ENCODE assay signal across 1 cellular context in the genomic region with DNA sequence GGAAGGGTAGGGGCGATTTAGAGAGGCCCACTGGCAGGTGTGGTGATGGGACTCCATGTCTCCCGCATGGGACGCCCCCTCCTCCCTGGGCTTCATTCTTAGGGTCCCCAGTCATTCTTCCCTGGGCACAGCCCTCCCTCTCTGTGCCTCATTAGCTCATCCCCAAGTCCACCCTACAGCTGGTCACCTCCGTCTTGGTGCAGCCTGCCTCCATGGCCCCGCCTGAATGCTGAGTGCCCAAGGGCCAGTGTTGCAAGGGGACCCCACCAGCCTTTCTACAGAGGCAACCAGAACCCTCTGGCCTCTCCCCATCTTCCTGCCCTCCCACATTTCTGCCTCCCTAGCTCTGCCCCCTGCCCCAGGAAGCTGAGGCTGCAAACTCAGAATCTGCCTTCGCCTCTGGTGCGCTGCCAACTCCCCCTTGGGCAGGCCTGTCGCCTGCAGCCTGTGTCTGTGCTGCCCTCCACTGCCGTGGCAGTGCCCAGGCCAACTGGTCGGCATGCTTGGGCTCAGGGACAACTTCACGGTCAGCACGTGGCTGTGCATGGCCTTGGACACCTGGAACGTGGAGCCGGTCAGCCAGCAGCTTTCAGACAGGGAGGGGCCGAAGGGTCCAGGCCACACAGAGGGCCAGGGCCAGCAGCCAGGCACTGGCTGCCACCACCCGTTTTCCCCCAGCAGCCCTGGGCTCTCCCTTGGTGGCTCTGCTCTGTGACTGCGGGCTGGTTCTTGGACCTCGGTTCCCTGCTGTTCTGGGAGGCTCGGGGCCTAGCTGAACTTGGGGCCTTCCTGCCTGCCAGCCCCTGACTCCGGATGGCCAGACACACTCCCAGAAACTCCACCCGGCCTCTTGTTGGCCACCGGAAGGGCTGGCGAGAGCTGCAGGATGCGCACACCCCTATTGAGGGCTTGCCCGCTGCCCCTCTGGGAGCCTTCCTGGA.
TF ChIP-seq lines count a peak whose summit lies in the region.

No MANE protein-coding gene starts in this region.

TF ChIP-seq in HepG2, 621 proteins besides CTCF, POLR2A, EP300 and RAD21 (continued from another document and continues in another):
- TF ChIP-seq, protein P1, sequence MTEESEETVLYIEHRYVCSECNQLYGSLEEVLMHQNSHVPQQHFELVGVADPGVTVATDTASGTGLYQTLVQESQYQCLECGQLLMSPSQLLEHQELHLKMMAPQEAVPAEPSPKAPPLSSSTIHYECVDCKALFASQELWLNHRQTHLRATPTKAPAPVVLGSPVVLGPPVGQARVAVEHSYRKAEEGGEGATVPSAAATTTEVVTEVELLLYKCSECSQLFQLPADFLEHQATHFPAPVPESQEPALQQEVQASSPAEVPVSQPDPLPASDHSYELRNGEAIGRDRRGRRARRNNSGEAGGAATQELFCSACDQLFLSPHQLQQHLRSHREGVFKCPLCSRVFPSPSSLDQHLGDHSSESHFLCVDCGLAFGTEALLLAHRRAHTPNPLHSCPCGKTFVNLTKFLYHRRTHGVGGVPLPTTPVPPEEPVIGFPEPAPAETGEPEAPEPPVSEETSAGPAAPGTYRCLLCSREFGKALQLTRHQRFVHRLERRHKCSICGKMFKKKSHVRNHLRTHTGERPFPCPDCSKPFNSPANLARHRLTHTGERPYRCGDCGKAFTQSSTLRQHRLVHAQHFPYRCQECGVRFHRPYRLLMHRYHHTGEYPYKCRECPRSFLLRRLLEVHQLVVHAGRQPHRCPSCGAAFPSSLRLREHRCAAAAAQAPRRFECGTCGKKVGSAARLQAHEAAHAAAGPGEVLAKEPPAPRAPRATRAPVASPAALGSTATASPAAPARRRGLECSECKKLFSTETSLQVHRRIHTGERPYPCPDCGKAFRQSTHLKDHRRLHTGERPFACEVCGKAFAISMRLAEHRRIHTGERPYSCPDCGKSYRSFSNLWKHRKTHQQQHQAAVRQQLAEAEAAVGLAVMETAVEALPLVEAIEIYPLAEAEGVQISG (CRISPR knock-in tag; IDR thresholded peaks at IDR 0.05) = peak; percentile 88
- TF ChIP-seq ZNF564 (CRISPR knock-in tag; IDR thresholded peaks at IDR 0.05) (peak; percentile 96), ZBTB1 (CRISPR knock-in tag; IDR thresholded peaks at IDR 0.05; ENCODE audit: borderline replicate concordance) (no peak), ZMAT3 (CRISPR knock-in tag; conservative IDR thresholded peaks at IDR 0.05) (peak; percentile 97), HHEX (CRISPR knock-in tag; IDR thresholded peaks at IDR 0.05) (no peak), RFX3 (CRISPR knock-in tag; IDR thresholded peaks at IDR 0.05) (no peak), RXRA (CRISPR knock-in tag; IDR thresholded peaks at IDR 0.05) (peak; percentile 81), ZKSCAN8 (CRISPR knock-in tag; IDR thresholded peaks at IDR 0.05; ENCODE audit: borderline replicate concordance) (peak; percentile 73), HNRNPK (IDR thresholded peaks at IDR 0.05; ENCODE audit: low read depth, low read length, poor library complexity, severe bottlenecking) (no peak), ELK4 (CRISPR knock-in tag; IDR thresholded peaks at IDR 0.05; ENCODE audit: borderline replicate concordance) (no peak), ZNF44 (CRISPR knock-in tag; IDR thresholded peaks at IDR 0.05) (peak; percentile 95; the same call in 1 of the 2 replicates), FOXO4 (CRISPR knock-in tag; conservative IDR thresholded peaks at IDR 0.05) (peak; percentile 98; the same call in 1 of the 2 replicates), ZNF619 (CRISPR knock-in tag; IDR thresholded peaks at IDR 0.05) (no peak), RARG (CRISPR knock-in tag; IDR thresholded peaks at IDR 0.05; ENCODE audit: low read depth) (no peak), ARHGAP35 (CRISPR knock-in tag; IDR thresholded peaks at IDR 0.05; ENCODE audit: borderline replicate concordance) (peak; percentile 99), TOE1 (CRISPR knock-in tag; IDR thresholded peaks at IDR 0.05) (no peak), ZNF354B (CRISPR knock-in tag; IDR thresholded peaks at IDR 0.05) (no peak), HNF4A (CRISPR knock-in tag; IDR thresholded peaks at IDR 0.05) (peak; percentile 91), RELA (CRISPR knock-in tag; IDR thresholded peaks at IDR 0.05) (0 out of 2 replicates have a peak, but pooled peaks have one; percentile 7), ZFP1 (CRISPR knock-in tag; IDR thresholded peaks at IDR 0.05) (peak; percentile 72; the same call in 1 of the 2 replicates), ZNF543 (CRISPR knock-in tag; IDR thresholded peaks at IDR 0.05) (peak; percentile 31; the same call in 1 of the 2 replicates), ZNF83 (CRISPR knock-in tag; IDR thresholded peaks at IDR 0.05; ENCODE audit: borderline replicate concordance) (peak; percentile 95; the same call in 1 of the 2 replicates), ZBTB26 (CRISPR knock-in tag; IDR thresholded peaks at IDR 0.05; ENCODE audit: borderline replicate concordance) (peak; percentile 87), FOXP1 (IDR thresholded peaks at IDR 0.05) (no peak), FOXP1 (CRISPR knock-in tag; IDR thresholded peaks at IDR 0.05) (peak; percentile 47; the same call in 1 of the 2 replicates), SNRNP70 (IDR thresholded peaks at IDR 0.05; ENCODE audit: low read depth, low read length) (no peak), ZNF446 (CRISPR knock-in tag; IDR thresholded peaks at IDR 0.05) (peak; percentile 92), JUND (CRISPR knock-in tag; IDR thresholded peaks at IDR 0.05) (peak; percentile 78; the same call in 1 of the 2 replicates), ZNF276 (CRISPR knock-in tag; IDR thresholded peaks at IDR 0.05; ENCODE audit: low read depth) (peak; percentile 61; the same call in 1 of the 2 replicates), NFIC (IDR thresholded peaks at IDR 0.05; ENCODE audit: low read length) (no peak), ZNF569 (CRISPR knock-in tag; IDR thresholded peaks at IDR 0.05; ENCODE audit: borderline replicate concordance) (no peak; the same call in 1 of the 2 replicates), NFATC3 (CRISPR knock-in tag; IDR thresholded peaks at IDR 0.05) (peak; percentile 99), CREB1 (IDR thresholded peaks at IDR 0.05) (no peak), CREB1 (CRISPR knock-in tag; IDR thresholded peaks at IDR 0.05) (no peak), ZNF629 (CRISPR knock-in tag; conservative IDR thresholded peaks at IDR 0.05) (no peak; the same call in 1 of the 2 replicates), PHF5A (CRISPR knock-in tag; IDR thresholded peaks at IDR 0.05; ENCODE audit: low read depth, unreplicated experiment) (no peak), ZSCAN20 (CRISPR knock-in tag; IDR thresholded peaks at IDR 0.05; ENCODE audit: borderline replicate concordance) (no peak), DNMT3B (CRISPR knock-in tag; conservative IDR thresholded peaks at IDR 0.05) (peak; percentile 89; the same call in 1 of the 2 replicates), ZNF251 (CRISPR knock-in tag; IDR thresholded peaks at IDR 0.05) (no peak), ZNF280B (CRISPR knock-in tag; IDR thresholded peaks at IDR 0.05; ENCODE audit: borderline replicate concordance) (peak; percentile 99)
- TF ChIP-seq, protein P2, sequence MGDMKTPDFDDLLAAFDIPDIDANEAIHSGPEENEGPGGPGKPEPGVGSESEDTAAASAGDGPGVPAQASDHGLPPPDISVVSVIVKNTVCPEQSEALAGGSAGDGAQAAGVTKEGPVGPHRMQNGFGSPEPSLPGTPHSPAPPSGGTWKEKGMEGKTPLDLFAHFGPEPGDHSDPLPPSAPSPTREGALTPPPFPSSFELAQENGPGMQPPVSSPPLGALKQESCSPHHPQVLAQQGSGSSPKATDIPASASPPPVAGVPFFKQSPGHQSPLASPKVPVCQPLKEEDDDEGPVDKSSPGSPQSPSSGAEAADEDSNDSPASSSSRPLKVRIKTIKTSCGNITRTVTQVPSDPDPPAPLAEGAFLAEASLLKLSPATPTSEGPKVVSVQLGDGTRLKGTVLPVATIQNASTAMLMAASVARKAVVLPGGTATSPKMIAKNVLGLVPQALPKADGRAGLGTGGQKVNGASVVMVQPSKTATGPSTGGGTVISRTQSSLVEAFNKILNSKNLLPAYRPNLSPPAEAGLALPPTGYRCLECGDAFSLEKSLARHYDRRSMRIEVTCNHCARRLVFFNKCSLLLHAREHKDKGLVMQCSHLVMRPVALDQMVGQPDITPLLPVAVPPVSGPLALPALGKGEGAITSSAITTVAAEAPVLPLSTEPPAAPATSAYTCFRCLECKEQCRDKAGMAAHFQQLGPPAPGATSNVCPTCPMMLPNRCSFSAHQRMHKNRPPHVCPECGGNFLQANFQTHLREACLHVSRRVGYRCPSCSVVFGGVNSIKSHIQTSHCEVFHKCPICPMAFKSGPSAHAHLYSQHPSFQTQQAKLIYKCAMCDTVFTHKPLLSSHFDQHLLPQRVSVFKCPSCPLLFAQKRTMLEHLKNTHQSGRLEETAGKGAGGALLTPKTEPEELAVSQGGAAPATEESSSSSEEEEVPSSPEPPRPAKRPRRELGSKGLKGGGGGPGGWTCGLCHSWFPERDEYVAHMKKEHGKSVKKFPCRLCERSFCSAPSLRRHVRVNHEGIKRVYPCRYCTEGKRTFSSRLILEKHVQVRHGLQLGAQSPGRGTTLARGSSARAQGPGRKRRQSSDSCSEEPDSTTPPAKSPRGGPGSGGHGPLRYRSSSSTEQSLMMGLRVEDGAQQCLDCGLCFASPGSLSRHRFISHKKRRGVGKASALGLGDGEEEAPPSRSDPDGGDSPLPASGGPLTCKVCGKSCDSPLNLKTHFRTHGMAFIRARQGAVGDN (CRISPR knock-in tag; IDR thresholded peaks at IDR 0.05) = peak; percentile 100
- TF ChIP-seq, protein P3, sequence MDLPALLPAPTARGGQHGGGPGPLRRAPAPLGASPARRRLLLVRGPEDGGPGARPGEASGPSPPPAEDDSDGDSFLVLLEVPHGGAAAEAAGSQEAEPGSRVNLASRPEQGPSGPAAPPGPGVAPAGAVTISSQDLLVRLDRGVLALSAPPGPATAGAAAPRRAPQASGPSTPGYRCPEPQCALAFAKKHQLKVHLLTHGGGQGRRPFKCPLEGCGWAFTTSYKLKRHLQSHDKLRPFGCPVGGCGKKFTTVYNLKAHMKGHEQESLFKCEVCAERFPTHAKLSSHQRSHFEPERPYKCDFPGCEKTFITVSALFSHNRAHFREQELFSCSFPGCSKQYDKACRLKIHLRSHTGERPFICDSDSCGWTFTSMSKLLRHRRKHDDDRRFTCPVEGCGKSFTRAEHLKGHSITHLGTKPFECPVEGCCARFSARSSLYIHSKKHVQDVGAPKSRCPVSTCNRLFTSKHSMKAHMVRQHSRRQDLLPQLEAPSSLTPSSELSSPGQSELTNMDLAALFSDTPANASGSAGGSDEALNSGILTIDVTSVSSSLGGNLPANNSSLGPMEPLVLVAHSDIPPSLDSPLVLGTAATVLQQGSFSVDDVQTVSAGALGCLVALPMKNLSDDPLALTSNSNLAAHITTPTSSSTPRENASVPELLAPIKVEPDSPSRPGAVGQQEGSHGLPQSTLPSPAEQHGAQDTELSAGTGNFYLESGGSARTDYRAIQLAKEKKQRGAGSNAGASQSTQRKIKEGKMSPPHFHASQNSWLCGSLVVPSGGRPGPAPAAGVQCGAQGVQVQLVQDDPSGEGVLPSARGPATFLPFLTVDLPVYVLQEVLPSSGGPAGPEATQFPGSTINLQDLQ (CRISPR knock-in tag; IDR thresholded peaks at IDR 0.05) = peak; percentile 74; the same call in 1 of the 2 replicates
- TF ChIP-seq, protein P4, sequence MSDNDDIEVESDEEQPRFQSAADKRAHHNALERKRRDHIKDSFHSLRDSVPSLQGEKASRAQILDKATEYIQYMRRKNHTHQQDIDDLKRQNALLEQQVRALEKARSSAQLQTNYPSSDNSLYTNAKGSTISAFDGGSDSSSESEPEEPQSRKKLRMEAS (IDR thresholded peaks at IDR 0.05) = peak; percentile 100
